1 cellular context compared by ENCODE assay signal in genomic region chr14:94770251-94770749, GRCh38.
TF ChIP-seq lines count a peak whose summit lies in the region.

No MANE protein-coding gene starts in this region.

TF ChIP-seq in SK-N-SH, 30 proteins besides CTCF, POLR2A, EP300 and RAD21 (continued from another document):
- TF ChIP-seq POLR2AphosphoS5 (IDR thresholded peaks at IDR 0.05; ENCODE audit: low read depth, low read length) (no peak), USF2 (IDR thresholded peaks at IDR 0.05; ENCODE audit: borderline replicate concordance, low read depth, low read length) (no peak), FOSL2 (IDR thresholded peaks at IDR 0.05; ENCODE audit: borderline replicate concordance, low read depth) (no peak), TAF1 (IDR thresholded peaks at IDR 0.05; ENCODE audit: borderline replicate concordance, low read depth, low read length) (no peak), EZH2phosphoT487 (IDR thresholded peaks at IDR 0.05; ENCODE audit: borderline replicate concordance, low read depth) (no peak), GABPA (IDR thresholded peaks at IDR 0.05; ENCODE audit: low read depth) (no peak), JUND (IDR thresholded peaks at IDR 0.05) (no peak), NFIC (IDR thresholded peaks at IDR 0.05; ENCODE audit: borderline replicate concordance) (no peak), MEF2A (IDR thresholded peaks at IDR 0.05; ENCODE audit: borderline replicate concordance, low read depth) (no peak), RCOR1 (IDR thresholded peaks at IDR 0.05; ENCODE audit: low read length) (no peak), GATA2 (CRISPR knock-in tag; IDR thresholded peaks at IDR 0.05) (no peak)
